25 cellular contexts compared by ENCODE assay signal in the genomic region with DNA sequence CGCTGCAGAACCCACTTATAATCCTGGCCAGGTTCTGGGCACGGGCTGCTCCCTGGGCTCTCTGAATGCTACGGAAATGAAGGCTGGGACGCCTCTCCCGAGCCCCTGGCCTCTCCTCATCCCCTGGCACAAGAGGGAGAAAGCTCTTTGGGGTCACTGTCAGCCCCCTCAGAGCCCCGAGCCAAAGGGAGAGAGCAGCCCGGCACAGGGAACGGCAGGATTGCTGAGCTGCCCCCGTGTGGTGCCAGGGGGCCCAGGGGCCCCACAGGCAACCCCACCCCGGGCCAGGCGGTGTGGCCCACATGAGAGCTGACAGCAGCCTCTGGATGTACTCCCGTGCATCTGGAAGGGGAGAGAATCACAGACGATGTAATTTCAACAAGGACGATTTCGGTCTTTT.
A peak's percentile ranks its signal among the peaks of the same experiment; 100 is the strongest.
DNase-seq lines count a peak whose midpoint lies in the region; ATAC-seq and TF ChIP-seq lines count a peak whose summit lies in the region.
"Had no signal": no experiment of that assay in that cellular context is flagged by ENCODE, and none has a peak within 500 bp of the region (broad histone marks: within the 10 kb centered on the region; RNA-seq: fewer than 3 reads in every experiment).

No MANE protein-coding gene starts in this region.

- H3K4me2 ChIP-seq in hepatocyte = no peak overlapping the region

- no peaks in the 10 kb centered on the region for H3K9me3 ChIP-seq in hepatocyte (ENCODE audit: low read depth)
- H3K9me3 ChIP-seq: ascending aorta, right lobe of liver, tibial artery had no signal

- peak; percentile 37 for DNase-seq in activated effector memory CD4-positive, alpha-beta T cell treated with anti-CD3 and anti-CD28 coated beads, Interleukin-2, amount 50 U/mL, for 16 hours
- DNase-seq in activated effector memory CD4-positive, alpha-beta T cell treated with Interleukin-2 at 50 U/mL for 16 hours = no peak
- no peak for DNase-seq in hepatocyte (ENCODE audit: low spot score)
- DNase-seq in retina = peak; percentile 44
- DNase-seq in foreskin fibroblast = no peak
- no peak for DNase-seq in NCI-H510A (lab: John Stamatoyannopoulos, UW)
- DNase-seq: activated CD4-positive, alpha-beta T cell treated with anti-CD3 and anti-CD28 coated beads, Interleukin-2, amount 10 ng/mL, durations not matched to agents 24 days and 14 days; activated naive CD8-positive, alpha-beta T cell treated with anti-CD3 and anti-CD28 coated beads for 36 hours; CD8-positive, alpha-beta memory T cell; GM23248; MV-4-11; naive B cell; NCI-H146; NCI-H524 treated with DMSO at 0.1 percent for 48 hours; stimulated activated CD4-positive, alpha-beta T cell treated with anti-CD3 and anti-CD28 coated beads, Interleukin-15, amount 100 ng/mL, for 24 hours; stimulated activated naive CD8-positive, alpha-beta T cell treated with anti-CD3 and anti-CD28 coated beads, Interleukin-15, Interleukin-2, amounts not matched to agents 100 U/mL and 50 U/mL, for 24 hours had no signal

- H3K4me1 ChIP-seq in hepatocyte (ENCODE audit: insufficient read depth) = peaks cover 25% of the 10 kb centered on the region
- H3K4me1 ChIP-seq: parathyroid adenoma, right lobe of liver had no signal

- 69% methylated on average over 15 of the region's 15 CpGs for WGBS in hepatocyte (ENCODE audit: low lambda C conversion rate, missing lambda C conversion rate)

- H3K27ac ChIP-seq in hepatocyte = peak overlapping the region; percentile 44
- H3K27ac ChIP-seq: ascending aorta, epithelial cell of prostate, GM23248, parathyroid adenoma, right lobe of liver, tibial artery, VCaP had no signal

- peaks cover 6% of the 10 kb centered on the region for H3K27me3 ChIP-seq in hepatocyte
- H3K27me3 ChIP-seq: ascending aorta, right lobe of liver had no signal

- H3K9me2 ChIP-seq in hepatocyte (replicated peaks; ENCODE audit: insufficient read depth) = no peaks in the 10 kb centered on the region

- H3K36me3 ChIP-seq in hepatocyte (replicated peaks; ENCODE audit: insufficient read depth, low read depth) = no peaks in the 10 kb centered on the region
- H3K36me3 ChIP-seq: ascending aorta, right lobe of liver, tibial artery had no signal

- no peak overlapping the region for H2AFZ ChIP-seq in hepatocyte
- H2AFZ ChIP-seq: GM23248, parathyroid adenoma had no signal

- H3K4me3 ChIP-seq in hepatocyte (no peak overlapping the region), foreskin fibroblast (ENCODE audit: low read depth in 1 of 2, low read length in 2 of 2) (no peak overlapping the region)
- H3K4me3 ChIP-seq: ascending aorta, GM23248, right lobe of liver, tibial artery had no signal

- no peaks in the 10 kb centered on the region for H3K79me2 ChIP-seq in hepatocyte
- H3K79me2 ChIP-seq: parathyroid adenoma had no signal

- TF ChIP-seq CTCF in hepatocyte (IDR thresholded peaks at IDR 0.05; ENCODE audit: poor library complexity) = no peak
- no peak for TF ChIP-seq CTCF in foreskin fibroblast (IDR thresholded peaks at IDR 0.05; ENCODE audit: low read depth, low read length)

- H4K20me1 ChIP-seq in hepatocyte (ENCODE audit: insufficient read depth, poor library complexity, severe bottlenecking) = no peaks in the 10 kb centered on the region

- ATAC-seq in HG03159 (IDR thresholded peaks at IDR 0.05; ENCODE audit: unreplicated experiment) (no peak), HG03139 (IDR thresholded peaks at IDR 0.05; ENCODE audit: unreplicated experiment) (no peak)
- ATAC-seq: activated T-helper 17 cell treated with anti-CD3 and anti-CD28 coated beads, Interleukin-2, amount 50 U/mL, for 72 hours; right lobe of liver; stimulated activated naive CD8-positive, alpha-beta T cell treated with anti-CD3 and anti-CD28 coated beads, Interleukin-15, Interleukin-2, amounts not matched to agents 100 U/mL and 50 U/mL, for 24 hours had no signal

Comparison
In these comparisons a context has a peak if more than half of its experiments do, and no peak if none do; other contexts are left out.
1. DNase-seq: peak in activated effector memory CD4-positive, alpha-beta T cell treated with anti-CD3 and anti-CD28 coated beads, Interleukin-2, amount 50 U/mL, for 16 hours (single experiment) and retina (single experiment); none in activated effector memory CD4-positive, alpha-beta T cell treated with Interleukin-2 at 50 U/mL for 16 hours (single experiment), hepatocyte (single experiment), foreskin fibroblast (0 of 2) and NCI-H510A (single experiment).